In the genomic region with DNA sequence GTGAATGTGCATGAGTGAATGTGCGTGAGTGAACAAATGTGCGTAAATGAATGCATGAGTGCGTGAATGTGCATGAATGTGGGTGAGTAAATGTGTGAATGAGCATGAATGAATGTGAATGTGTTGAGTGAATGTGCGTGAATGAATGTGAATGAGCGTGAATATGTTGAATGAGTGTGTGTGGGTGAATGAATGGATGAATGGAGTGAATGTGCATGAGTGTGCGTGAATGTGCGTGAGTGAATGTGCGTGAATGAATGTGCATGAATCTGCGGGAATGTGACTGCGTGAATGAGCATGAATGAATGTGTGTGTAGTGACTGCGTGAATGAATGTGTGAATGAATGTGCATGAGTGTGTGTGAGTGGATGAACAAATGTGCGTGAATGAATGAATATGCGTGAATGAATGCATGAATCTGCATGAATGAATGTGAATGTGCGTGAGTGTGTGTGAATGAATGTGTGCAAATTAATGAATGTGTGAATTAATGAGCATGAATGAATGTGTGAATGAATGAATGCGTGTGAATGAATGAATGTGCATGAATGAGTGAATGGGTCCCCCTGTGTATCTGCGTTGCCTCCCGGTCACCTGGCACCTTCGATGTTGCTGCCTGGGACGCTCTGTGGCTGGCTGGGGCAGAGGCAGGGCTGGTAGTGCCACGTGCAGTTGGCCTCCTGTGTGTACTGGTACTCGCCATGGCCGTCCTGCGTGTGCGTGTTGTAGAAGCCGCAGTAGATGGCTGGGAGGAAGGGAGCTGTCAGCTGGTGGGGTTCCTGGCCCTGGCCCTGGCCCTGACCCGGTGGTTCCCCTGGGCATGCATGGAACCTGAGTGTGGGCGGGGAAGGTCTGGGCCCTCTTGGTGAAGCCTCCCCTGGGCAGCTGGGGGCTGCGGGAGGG, we compare ENCODE assay signal across 27 cellular contexts. TPM values are rescaled to one million over a fixed set of nuclear protein-coding genes. Genes with fewer than 3 reads are reported as not detected.
DNase-seq lines count a peak whose midpoint lies in the region; ATAC-seq and TF ChIP-seq lines count a peak whose summit lies in the region.
"Had no signal": no experiment of that assay in that cellular context is flagged by ENCODE, and none has a peak within 500 bp of the region (broad histone marks: within the 10 kb centered on the region; RNA-seq: fewer than 3 reads in every experiment).

No MANE protein-coding gene starts in this region.

- peak overlapping the region; percentile 24 for H2BK5ac ChIP-seq in neuronal stem cell (ENCODE audit: low read length)

- H3K18ac ChIP-seq in neuronal stem cell (ENCODE audit: low read length) = peak overlapping the region; percentile 21

- no peak overlapping the region for H3K4me3 Mint-ChIP-seq in activated CD8-positive, alpha-beta T cell treated with anti-CD3 and anti-CD28 coated beads, Interleukin-2, amount 10 ng/mL, durations not matched to agents 7 days and 5 days
- no peak overlapping the region for H3K4me3 Mint-ChIP-seq in activated CD8-positive, alpha-beta T cell treated with anti-CD3 and anti-CD28 coated beads for 36 hours
- H3K4me3 Mint-ChIP-seq in endothelial cell (ENCODE audit: unreplicated experiment) = peak overlapping the region; percentile 64
- H3K4me3 Mint-ChIP-seq: IgD-negative memory B cell had no signal

- no peak overlapping the region for H3K4ac ChIP-seq in neuronal stem cell (ENCODE audit: low read length)

- peaks cover 0 to 4% of the 10 kb centered on the region in 2 donors for H3K36me3 ChIP-seq in neuronal stem cell (replicated peaks in 1 of 2; ENCODE audit: control insufficient read depth in 2 of 2, insufficient read depth in 2 of 2, low read length in 2 of 2)
- H3K36me3 ChIP-seq: Peyer's patch had no signal

- peak; percentile 22 for ATAC-seq in activated CD8-positive, alpha-beta T cell treated with anti-CD3 and anti-CD28 coated beads, Interleukin-2, amount 10 ng/mL, durations not matched to agents 7 days and 5 days
- ATAC-seq in activated CD8-positive, alpha-beta T cell treated with anti-CD3 and anti-CD28 coated beads for 36 hours = no peak

- no peak overlapping the region for H3K9ac ChIP-seq in neuronal stem cell (ENCODE audit: low read depth, low read length, poor library complexity)
- H3K9ac ChIP-seq: SK-N-SH had no signal

- peak overlapping the region; percentile 42 for H3K14ac ChIP-seq in neuronal stem cell (ENCODE audit: low read length)

- no peak overlapping the region for H2BK12ac ChIP-seq in neuronal stem cell (ENCODE audit: low read length)

- 100% methylated on average over 3 to 13 of the region's 28 CpGs for WGBS in neuronal stem cell (ENCODE audit: extremely low coverage in 2 of 2, insufficient read length in 2 of 2, insufficient replicate concordance in 1 of 2), 2 donors

- no peak for TF ChIP-seq CTCF in activated CD8-positive, alpha-beta T cell treated with anti-CD3 and anti-CD28 coated beads for 36 hours (IDR thresholded peaks at IDR 0.05)
- TF ChIP-seq CTCF in endothelial cell (IDR thresholded peaks at IDR 0.05; ENCODE audit: unreplicated experiment) = no peak

- H3K4me1 Mint-ChIP-seq in activated CD8-positive, alpha-beta T cell treated with anti-CD3 and anti-CD28 coated beads, Interleukin-2, amount 10 ng/mL, durations not matched to agents 7 days and 5 days (ENCODE audit: low read depth) = peaks cover 1% of the 10 kb centered on the region
- H3K4me1 Mint-ChIP-seq in activated CD8-positive, alpha-beta T cell treated with anti-CD3 and anti-CD28 coated beads for 36 hours (ENCODE audit: low read depth) = peaks cover 2% of the 10 kb centered on the region
- H3K4me1 Mint-ChIP-seq in endothelial cell (ENCODE audit: unreplicated experiment) = peaks cover 18% of the 10 kb centered on the region
- H3K4me1 Mint-ChIP-seq: IgD-negative memory B cell had no signal

- no peaks in the 10 kb centered on the region for H3K27me3 Mint-ChIP-seq in activated CD8-positive, alpha-beta T cell treated with anti-CD3 and anti-CD28 coated beads, Interleukin-2, amount 10 ng/mL, durations not matched to agents 7 days and 5 days (ENCODE audit: low read depth)
- no peaks in the 10 kb centered on the region for H3K27me3 Mint-ChIP-seq in activated CD8-positive, alpha-beta T cell treated with anti-CD3 and anti-CD28 coated beads for 36 hours
- peaks cover 28% of the 10 kb centered on the region for H3K27me3 Mint-ChIP-seq in endothelial cell (ENCODE audit: unreplicated experiment)
- H3K27me3 Mint-ChIP-seq: IgD-negative memory B cell had no signal

- intact Hi-C loops in activated CD8-positive, alpha-beta T cell treated with anti-CD3 and anti-CD28 coated beads for 36 hours (cut with micrococcal nuclease) = no loop called here

- H3K4me3 ChIP-seq in neuronal stem cell (ENCODE audit: low read length in 2 of 2) = no peak overlapping the region
- H3K4me3 ChIP-seq: Peyer's patch had no signal

- POLR2A ChIA-PET in activated CD8-positive, alpha-beta T cell treated with anti-CD3 and anti-CD28 coated beads, Interleukin-2, amount 10 ng/mL, durations not matched to agents 7 days and 5 days (lab: Charles Lee) = no interaction called here
- POLR2A ChIA-PET in activated CD8-positive, alpha-beta T cell treated with anti-CD3 and anti-CD28 coated beads for 36 hours (lab: Charles Lee) = no interaction called here

- H3K27ac Mint-ChIP-seq in activated CD8-positive, alpha-beta T cell treated with anti-CD3 and anti-CD28 coated beads, Interleukin-2, amount 10 ng/mL, durations not matched to agents 7 days and 5 days = no peak overlapping the region
- no peak overlapping the region for H3K27ac Mint-ChIP-seq in activated CD8-positive, alpha-beta T cell treated with anti-CD3 and anti-CD28 coated beads for 36 hours
- peak overlapping the region; percentile 64 for H3K27ac Mint-ChIP-seq in endothelial cell (ENCODE audit: unreplicated experiment)
- H3K27ac Mint-ChIP-seq: IgD-negative memory B cell had no signal

- H2BK120ac ChIP-seq in neuronal stem cell (ENCODE audit: low read depth, low read length) = no peak overlapping the region

- H2BK15ac ChIP-seq in neuronal stem cell (ENCODE audit: low read length) = no peak overlapping the region

- no peak overlapping the region for H2AFZ ChIP-seq in neuronal stem cell (ENCODE audit: low read length)

- H2AK5ac ChIP-seq in neuronal stem cell (ENCODE audit: low read depth, low read length) = no peak overlapping the region

- H3K9me3 Mint-ChIP-seq in activated CD8-positive, alpha-beta T cell treated with anti-CD3 and anti-CD28 coated beads, Interleukin-2, amount 10 ng/mL, durations not matched to agents 7 days and 5 days (ENCODE audit: insufficient read depth) = no peaks in the 10 kb centered on the region
- H3K9me3 Mint-ChIP-seq in activated CD8-positive, alpha-beta T cell treated with anti-CD3 and anti-CD28 coated beads for 36 hours = no peaks in the 10 kb centered on the region
- H3K9me3 Mint-ChIP-seq in endothelial cell (ENCODE audit: unreplicated experiment) = no peaks in the 10 kb centered on the region

- peak overlapping the region; percentile 52 for H4K8ac ChIP-seq in neuronal stem cell (ENCODE audit: low read depth, low read length)

- H3K36me3 Mint-ChIP-seq in activated CD8-positive, alpha-beta T cell treated with anti-CD3 and anti-CD28 coated beads, Interleukin-2, amount 10 ng/mL, durations not matched to agents 7 days and 5 days (ENCODE audit: low read depth) = no peaks in the 10 kb centered on the region
- H3K36me3 Mint-ChIP-seq in activated CD8-positive, alpha-beta T cell treated with anti-CD3 and anti-CD28 coated beads for 36 hours (ENCODE audit: low read depth) = no peaks in the 10 kb centered on the region
- H3K36me3 Mint-ChIP-seq in endothelial cell (ENCODE audit: low read depth, unreplicated experiment) = peaks cover 15% of the 10 kb centered on the region

- no peak overlapping the region for H4K91ac ChIP-seq in neuronal stem cell (ENCODE audit: low read depth, low read length, poor library complexity)

- H3K27me3 ChIP-seq in neuronal stem cell (ENCODE audit: control insufficient read depth in 3 of 3, insufficient read depth in 3 of 3, low read depth in 1 of 3, low read length in 3 of 3) = no peaks in the 10 kb centered on the region
- H3K27me3 ChIP-seq: Peyer's patch had no signal

- no peak for DNase-seq in activated CD8-positive, alpha-beta T cell treated with anti-CD3 and anti-CD28 coated beads, Interleukin-2, amount 10 ng/mL, durations not matched to agents 7 days and 5 days
- no peak for DNase-seq in activated CD8-positive, alpha-beta T cell treated with anti-CD3 and anti-CD28 coated beads for 36 hours
- DNase-seq in SK-N-DZ (ENCODE audit: low spot score) = peak; percentile 48
- DNase-seq in endothelial cell (ENCODE audit: low spot score) = no peak
- DNase-seq in neuronal stem cell (ENCODE audit: low spot score) = no peak
- DNase-seq in NCI-H2107 (lab: John Stamatoyannopoulos, UW) = no peak
- DNase-seq in DMS79 treated with DMSO at 0.1 percent for 48 hours (lab: John Stamatoyannopoulos, UW) = no peak
- DNase-seq in islet precursor cell = no peak
- DNase-seq: ACHN, GOT3, HCEC 1CT, NCI-H1048, NCI-H1417, NCI-H1694, NCI-H2081, NCI-H2171, NCI-H226, NCI-H510A, NCI-H69, Peyer's patch, SIG-M5, SK-N-SH had no signal

- H3K9me3 ChIP-seq in neuronal stem cell (replicated peaks in 1 of 2; ENCODE audit: control insufficient read depth in 2 of 2, insufficient read depth in 1 of 2, low read depth in 1 of 2, low read length in 2 of 2) = no peaks in the 10 kb centered on the region
- H3K9me3 ChIP-seq: Peyer's patch, SK-N-SH had no signal

- H3K79me1 ChIP-seq in neuronal stem cell (ENCODE audit: low read depth, low read length) = peaks cover 2% of the 10 kb centered on the region

- H3K4me2 ChIP-seq in neuronal stem cell (ENCODE audit: insufficient read depth, low read length, poor library complexity, severe bottlenecking) = no peak overlapping the region
- H3K4me2 ChIP-seq: SK-N-SH had no signal

- peaks cover 0 to 10% of the 10 kb centered on the region in 2 donors for H3K4me1 ChIP-seq in neuronal stem cell (ENCODE audit: control insufficient read depth in 2 of 2, insufficient read depth in 1 of 2, low read depth in 1 of 2, low read length in 2 of 2)
- H3K4me1 ChIP-seq: Peyer's patch had no signal

- CTCF ChIA-PET in activated CD8-positive, alpha-beta T cell treated with anti-CD3 and anti-CD28 coated beads, Interleukin-2, amount 10 ng/mL, durations not matched to agents 7 days and 5 days (lab: Charles Lee) = no interaction called here
- CTCF ChIA-PET in activated CD8-positive, alpha-beta T cell treated with anti-CD3 and anti-CD28 coated beads for 36 hours (lab: Charles Lee) = no interaction called here

- no peak overlapping the region for H3K27ac ChIP-seq in neuronal stem cell (replicated peaks; ENCODE audit: low read length)
- H3K27ac ChIP-seq: 22Rv1, Peyer's patch had no signal

- H3K23ac ChIP-seq in neuronal stem cell (ENCODE audit: low read depth, low read length, poor library complexity) = no peak overlapping the region

RNA-seq across cellular contexts. Expression of gene MUC6, which starts 13.4 kb away (rescaled TPM):
- total RNA-seq in activated CD8-positive, alpha-beta T cell treated with anti-CD3 and anti-CD28 coated beads, Interleukin-2, amount 10 ng/mL, durations not matched to agents 7 days and 5 days = not detected
- total RNA-seq in activated CD8-positive, alpha-beta T cell treated with anti-CD3 and anti-CD28 coated beads for 36 hours = not detected
- not detected in 2 replicates for polyA plus RNA-seq in SK-N-DZ (2014; cell fraction: cytosol; rRNA removed)
- not detected in 2 replicates for polyA plus RNA-seq in SK-N-DZ (2014; cell fraction: nucleus; rRNA removed)
- not detected for total RNA-seq in endothelial cell (ENCODE audit: unreplicated experiment)
- polyA plus RNA-seq in neuronal stem cell (2013, experiment 1 of 2) = not detected
- polyA plus RNA-seq in neuronal stem cell (2013, experiment 2 of 2) = not detected
- total RNA-seq: Daoy, G401, Peyer's patch had no signal
- polyA plus RNA-seq: BJ, IgD-negative memory B cell, SK-N-SH had no signal

RNA-seq across cellular contexts. Expression of gene MUC2, which starts 51.5 kb away (rescaled TPM):
- not detected for total RNA-seq in activated CD8-positive, alpha-beta T cell treated with anti-CD3 and anti-CD28 coated beads, Interleukin-2, amount 10 ng/mL, durations not matched to agents 7 days and 5 days
- total RNA-seq in activated CD8-positive, alpha-beta T cell treated with anti-CD3 and anti-CD28 coated beads for 36 hours = not detected
- not detected in 2 replicates for polyA plus RNA-seq in SK-N-DZ (2014; cell fraction: cytosol; rRNA removed)
- not detected in 2 replicates for polyA plus RNA-seq in SK-N-DZ (2014; cell fraction: nucleus; rRNA removed)
- not detected for total RNA-seq in endothelial cell (ENCODE audit: unreplicated experiment)
- polyA plus RNA-seq in neuronal stem cell (2013, experiment 1 of 2) = not detected
- polyA plus RNA-seq in neuronal stem cell (2013, experiment 2 of 2) = under 0.01 TPM
- total RNA-seq: Daoy, G401 had no signal
- polyA plus RNA-seq: BJ, IgD-negative memory B cell, SK-N-SH had no signal
